10 cellular contexts compared by ENCODE assay signal in genomic region chr3:127762077-127762786, GRCh38.
DNase-seq lines count a peak whose midpoint lies in the region; ATAC-seq, FAIRE-seq and TF ChIP-seq lines count a peak whose summit lies in the region.
"Had no signal": no experiment of that assay in that cellular context is flagged by ENCODE, and none has a peak within 500 bp of the region (broad histone marks: within the 10 kb centered on the region; RNA-seq: fewer than 3 reads in every experiment).

No MANE protein-coding gene starts in this region.

- peak; percentile 62 for DNase-seq in activated CD8-positive, alpha-beta memory T cell treated with anti-CD3 and anti-CD28 coated beads, Interleukin-2, amount 10 ng/mL, durations not matched to agents 7 days and 5 days
- no peak for DNase-seq in activated CD8-positive, alpha-beta memory T cell treated with anti-CD3 and anti-CD28 coated beads, Interleukin-2, amount 50 U/mL, for 4 hours
- peak; percentile 56 for DNase-seq in GM12878 (ENCODE audit: low read depth, low spot score)
- DNase-seq in ovary, result peak in 3 of 5 donors; percentile 27 to 50 (median 44)
- DNase-seq in DMS 273 (lab: John Stamatoyannopoulos, UW; ENCODE audit: unreplicated experiment), result no peak
- DNase-seq in retina, result no peak
- DNase-seq in HPDE6-E6E7 (ENCODE audit: extremely low spot score), result no peak

- peaks cover 66% of the 10 kb centered on the region for H3K79me2 ChIP-seq in GM12878 (ENCODE audit: control insufficient read depth, insufficient read depth, low read length)

- H3K4me3 ChIP-seq in GM12878 (peak overlapping the region; percentile 62), ovary (no peak overlapping the region)

- H3K36me3 Mint-ChIP-seq in activated CD8-positive, alpha-beta memory T cell treated with anti-CD3 and anti-CD28 coated beads, Interleukin-2, amount 10 ng/mL, durations not matched to agents 7 days and 5 days, result no peaks in the 10 kb centered on the region

- WGBS in GM12878 (ENCODE audit: insufficient coverage, insufficient replicate concordance, low lambda C conversion rate, missing lambda C conversion rate), result under 1% methylated on average over 15 of the region's 15 CpGs
- 21 to 34% (median 25%) methylated on average over 15 of the region's 15 CpGs for WGBS in ovary, 3 donors

- peak overlapping the region; percentile 90 for H3K4me2 ChIP-seq in GM12878 (ENCODE audit: control insufficient read depth, insufficient read depth)

- H3K27me3 ChIP-seq in GM12878 (replicated peaks in 1 of 2; ENCODE audit: control insufficient read depth in 2 of 2, insufficient read depth in 2 of 2, low read length in 1 of 2) (no peaks in the 10 kb centered on the region), ovary (no peaks in the 10 kb centered on the region)

- peaks cover 4 to 17% of the 10 kb centered on the region in 2 experiments; a peak in 2 of 4 replicates for H3K36me3 ChIP-seq in GM12878 (ENCODE audit: control insufficient read depth in 2 of 2, insufficient read depth in 2 of 2, low read length in 1 of 2)
- H3K36me3 ChIP-seq in ovary, result no peaks in the 10 kb centered on the region

- H3K4me1 Mint-ChIP-seq in activated CD8-positive, alpha-beta memory T cell treated with anti-CD3 and anti-CD28 coated beads, Interleukin-2, amount 10 ng/mL, durations not matched to agents 7 days and 5 days, result peaks cover 60% of the 10 kb centered on the region

- intact Hi-C loops in GM12878 (cut with micrococcal nuclease; ENCODE audit: unreplicated experiment) (no loop called here), ovary (cut with DNase I) (no loop called here)

- TF ChIP-seq CTCF in GM12878 (IDR thresholded peaks at IDR 0.05 in 2 of 3, conservative IDR thresholded peaks at IDR 0.05 in 1 of 3; ENCODE audit: control insufficient read depth in 2 of 3, extremely low read depth in 1 of 3, insufficient read depth in 1 of 3, low read depth in 3 of 3, low read length in 3 of 3) (no peak), ovary (IDR thresholded peaks at IDR 0.05) (no peak)

- SMC1A ChIA-PET in GM12878 (lab: Charles Lee; ENCODE audit: uncharacterized antibody, unreplicated experiment), result interaction anchor here (0.9 to 12.3 kb wide), 17 partner anchors 10 to 83 kb away, joined by 3 to 205 read pairs (median 4); partner anchors contain the start of gene MGLL

- TF ChIP-seq EP300 in GM12878 (IDR thresholded peaks at IDR 0.05; ENCODE audit: borderline replicate concordance in 1 of 2, control insufficient read depth in 1 of 2, low read depth in 2 of 2, low read length in 2 of 2) (peak; percentile 20 to 26; a peak in 1 of 4 replicates), ovary (IDR thresholded peaks at IDR 0.05) (no peak)

- no peaks in the 10 kb centered on the region for H3K9me3 ChIP-seq in GM12878 (replicated peaks; ENCODE audit: control insufficient read depth, insufficient read depth, low read length)
- H3K9me3 ChIP-seq in ovary, result no peaks in the 10 kb centered on the region

- POLR2A ChIA-PET in GM12878 (lab: Charles Lee), result interaction anchor here (0.6 to 8.8 kb wide), 13 partner anchors 8 to 975 kb away, joined by 3 to 116 read pairs (median 5); partner anchors contain the start of gene MGLL

- H3K27me3 Mint-ChIP-seq in activated CD8-positive, alpha-beta memory T cell treated with anti-CD3 and anti-CD28 coated beads, Interleukin-2, amount 10 ng/mL, durations not matched to agents 7 days and 5 days, result no peaks in the 10 kb centered on the region

- RAD21 ChIA-PET in GM12878 (lab: Charles Lee; ENCODE audit: unreplicated experiment), result interaction anchor here (0.8 to 10.7 kb wide), 12 partner anchors 9 to 192 kb away, joined by 3 to 149 read pairs (median 6); partner anchors contain the start of gene MGLL

- peak overlapping the region; percentile 3 for H2AFZ ChIP-seq in GM12878 (ENCODE audit: control insufficient read depth, low read depth, low read length)

- peak overlapping the region; percentile 81 for H3K9ac ChIP-seq in GM12878 (ENCODE audit: control insufficient read depth, insufficient read depth, low read length)

- peak overlapping the region; percentile 96 for H3K27ac ChIP-seq in GM12878 (ENCODE audit: control insufficient read depth, insufficient read depth)
- no peak overlapping the region for H3K27ac ChIP-seq in ovary

- no peaks in the 10 kb centered on the region for H4K20me1 ChIP-seq in GM12878 (ENCODE audit: control insufficient read depth, insufficient read depth)

- H3K27ac Mint-ChIP-seq in activated CD8-positive, alpha-beta memory T cell treated with anti-CD3 and anti-CD28 coated beads, Interleukin-2, amount 10 ng/mL, durations not matched to agents 7 days and 5 days, result peak overlapping the region; percentile 86

- peaks cover 3% of the 10 kb centered on the region for H3K9me3 Mint-ChIP-seq in activated CD8-positive, alpha-beta memory T cell treated with anti-CD3 and anti-CD28 coated beads, Interleukin-2, amount 10 ng/mL, durations not matched to agents 7 days and 5 days (ENCODE audit: low read depth)
- H3K9me3 Mint-ChIP-seq: T-helper 1 cell treated with Interleukin-12 subunit alpha and Interleukin-12 subunit beta and Interleukin-4 antibody, amounts not matched to agents 30 μg/mL and 1 μg/mL, for 36 hours had no signal

- no TSS peak for BruUV-seq in GM12878 (replicated peaks; lab: Mats Ljungman, UMichigan)

- in situ Hi-C loops in GM12878 (cut with MboI), result no loop called here

- peak; percentile 77 for ATAC-seq in activated CD8-positive, alpha-beta memory T cell treated with anti-CD3 and anti-CD28 coated beads, Interleukin-2, amount 10 ng/mL, durations not matched to agents 7 days and 5 days
- ATAC-seq in HG03196 (IDR thresholded peaks at IDR 0.05; ENCODE audit: unreplicated experiment) (peak; percentile 41), GM12878 (peak; percentile 75)

- TF ChIP-seq POLR2A in GM12878 (IDR thresholded peaks at IDR 0.05; ENCODE audit: low read depth, low read length), result peak; percentile 69
- no peak for TF ChIP-seq POLR2A in ovary (IDR thresholded peaks at IDR 0.05)

- FAIRE-seq in GM12878 (lab: Jason Lieb, UNC), result peak; percentile 84
- FAIRE-seq: islet of Langerhans had no signal

- H3K4me1 ChIP-seq in GM12878 (ENCODE audit: control insufficient read depth, insufficient read depth, low read length) (peaks cover 64% of the 10 kb centered on the region), ovary (ENCODE audit: insufficient read depth) (peaks cover 7% of the 10 kb centered on the region)

- H3K4me3 Mint-ChIP-seq in activated CD8-positive, alpha-beta memory T cell treated with anti-CD3 and anti-CD28 coated beads, Interleukin-2, amount 10 ng/mL, durations not matched to agents 7 days and 5 days, result peak overlapping the region; percentile 68
- H3K4me3 Mint-ChIP-seq: T-helper 1 cell treated with Interleukin-12 subunit alpha and Interleukin-12 subunit beta and Interleukin-4 antibody, amounts not matched to agents 30 μg/mL and 1 μg/mL, for 36 hours had no signal

- CTCF ChIA-PET in activated CD8-positive, alpha-beta memory T cell treated with anti-CD3 and anti-CD28 coated beads, Interleukin-2, amount 10 ng/mL, durations not matched to agents 7 days and 5 days (lab: Charles Lee), result interaction anchor here (0.8 to 2.4 kb wide), 6 partner anchors 29 to 187 kb away, joined by 3 to 7 read pairs (median 4); partner anchors contain the start of genes MCM2 and MGLL
- CTCF ChIA-PET in GM12878 (lab: Yijun Ruan, JAX), result interaction anchor here (0.6 to 3.5 kb wide), 11 partner anchors 9 to 197 kb away, joined by 3 to 19 read pairs (median 5); partner anchors contain the start of gene MGLL

- peak; percentile 13; the same call in 1 of the 2 replicates for TF ChIP-seq RAD21 in GM12878 (IDR thresholded peaks at IDR 0.05; ENCODE audit: insufficient read depth, low read depth, low read length)

TF ChIP-seq in GM12878, 131 proteins besides CTCF, POLR2A, EP300 and RAD21 (continues in another document):
- peak; percentile 34 for TF ChIP-seq MAX (IDR thresholded peaks at IDR 0.05; ENCODE audit: low read depth, low read length)
- TF ChIP-seq ESRRA (IDR thresholded peaks at IDR 0.05; ENCODE audit: low read length), result no peak
- peak; percentile 91 for TF ChIP-seq TCF12 (IDR thresholded peaks at IDR 0.05; ENCODE audit: low read depth, low read length)
- no peak for TF ChIP-seq MEF2B (IDR thresholded peaks at IDR 0.05; ENCODE audit: partially characterized antibody, poor library complexity, severe bottlenecking)
- TF ChIP-seq, protein P1, sequence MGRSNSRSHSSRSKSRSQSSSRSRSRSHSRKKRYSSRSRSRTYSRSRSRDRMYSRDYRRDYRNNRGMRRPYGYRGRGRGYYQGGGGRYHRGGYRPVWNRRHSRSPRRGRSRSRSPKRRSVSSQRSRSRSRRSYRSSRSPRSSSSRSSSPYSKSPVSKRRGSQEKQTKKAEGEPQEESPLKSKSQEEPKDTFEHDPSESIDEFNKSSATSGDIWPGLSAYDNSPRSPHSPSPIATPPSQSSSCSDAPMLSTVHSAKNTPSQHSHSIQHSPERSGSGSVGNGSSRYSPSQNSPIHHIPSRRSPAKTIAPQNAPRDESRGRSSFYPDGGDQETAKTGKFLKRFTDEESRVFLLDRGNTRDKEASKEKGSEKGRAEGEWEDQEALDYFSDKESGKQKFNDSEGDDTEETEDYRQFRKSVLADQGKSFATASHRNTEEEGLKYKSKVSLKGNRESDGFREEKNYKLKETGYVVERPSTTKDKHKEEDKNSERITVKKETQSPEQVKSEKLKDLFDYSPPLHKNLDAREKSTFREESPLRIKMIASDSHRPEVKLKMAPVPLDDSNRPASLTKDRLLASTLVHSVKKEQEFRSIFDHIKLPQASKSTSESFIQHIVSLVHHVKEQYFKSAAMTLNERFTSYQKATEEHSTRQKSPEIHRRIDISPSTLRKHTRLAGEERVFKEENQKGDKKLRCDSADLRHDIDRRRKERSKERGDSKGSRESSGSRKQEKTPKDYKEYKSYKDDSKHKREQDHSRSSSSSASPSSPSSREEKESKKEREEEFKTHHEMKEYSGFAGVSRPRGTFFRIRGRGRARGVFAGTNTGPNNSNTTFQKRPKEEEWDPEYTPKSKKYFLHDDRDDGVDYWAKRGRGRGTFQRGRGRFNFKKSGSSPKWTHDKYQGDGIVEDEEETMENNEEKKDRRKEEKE (IDR thresholded peaks at IDR 0.05), result no peak
- TF ChIP-seq, protein P2, sequence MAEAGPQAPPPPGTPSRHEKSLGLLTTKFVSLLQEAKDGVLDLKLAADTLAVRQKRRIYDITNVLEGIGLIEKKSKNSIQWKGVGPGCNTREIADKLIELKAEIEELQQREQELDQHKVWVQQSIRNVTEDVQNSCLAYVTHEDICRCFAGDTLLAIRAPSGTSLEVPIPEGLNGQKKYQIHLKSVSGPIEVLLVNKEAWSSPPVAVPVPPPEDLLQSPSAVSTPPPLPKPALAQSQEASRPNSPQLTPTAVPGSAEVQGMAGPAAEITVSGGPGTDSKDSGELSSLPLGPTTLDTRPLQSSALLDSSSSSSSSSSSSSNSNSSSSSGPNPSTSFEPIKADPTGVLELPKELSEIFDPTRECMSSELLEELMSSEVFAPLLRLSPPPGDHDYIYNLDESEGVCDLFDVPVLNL (IDR thresholded peaks at IDR 0.05; ENCODE audit: low read depth, low read length), result no peak
- TF ChIP-seq PAX8 (IDR thresholded peaks at IDR 0.05), result 0 out of 2 replicates have a peak, but pooled peaks have one; percentile 50
- peak; percentile 43; the same call in 1 of the 2 replicates for TF ChIP-seq CREM (IDR thresholded peaks at IDR 0.05; ENCODE audit: low read depth)

Comparison
In these comparisons a context has a peak if more than half of its experiments do, and no peak if none do; other contexts are left out.
1. DNase-seq: peak in activated CD8-positive, alpha-beta memory T cell treated with anti-CD3 and anti-CD28 coated beads, Interleukin-2, amount 10 ng/mL, durations not matched to agents 7 days and 5 days (single experiment), GM12878 (single experiment) and ovary (3 of 5); none in activated CD8-positive, alpha-beta memory T cell treated with anti-CD3 and anti-CD28 coated beads, Interleukin-2, amount 50 U/mL, for 4 hours (single experiment), DMS 273 (single experiment), retina (single experiment) and HPDE6-E6E7 (single experiment).
2. Peak in every context shown above with its lines, with median percentiles within 50 percentile points of each other: ATAC-seq.